ENCODE assay signal across 4 cellular contexts in genomic region chr14:19821016-19821415, GRCh38. TPM values are rescaled to one million over a fixed set of nuclear protein-coding genes. Genes with fewer than 3 reads are reported as not detected.
"Had no signal": no experiment of that assay in that cellular context is flagged by ENCODE, and none has a peak within 500 bp of the region (broad histone marks: within the 10 kb centered on the region; RNA-seq: fewer than 3 reads in every experiment).

No MANE protein-coding gene starts in this region.

RNA-seq across cellular contexts. Expression of gene OR4N2, which starts 17.4 kb away (rescaled TPM):
- total RNA-seq: LHCN-M2, M059J, MCF 10A, NCI-H460 had no signal

RNA-seq across cellular contexts. Expression of gene OR4M1, which starts 47.7 kb away (rescaled TPM):
- total RNA-seq: LHCN-M2, M059J, MCF 10A, NCI-H460 had no signal

RNA-seq across cellular contexts. Expression of gene OR4K2, which starts 53.9 kb away (rescaled TPM):
- total RNA-seq: LHCN-M2, M059J, MCF 10A, NCI-H460 had no signal
